1 cellular context compared by ENCODE assay signal in the genomic region with DNA sequence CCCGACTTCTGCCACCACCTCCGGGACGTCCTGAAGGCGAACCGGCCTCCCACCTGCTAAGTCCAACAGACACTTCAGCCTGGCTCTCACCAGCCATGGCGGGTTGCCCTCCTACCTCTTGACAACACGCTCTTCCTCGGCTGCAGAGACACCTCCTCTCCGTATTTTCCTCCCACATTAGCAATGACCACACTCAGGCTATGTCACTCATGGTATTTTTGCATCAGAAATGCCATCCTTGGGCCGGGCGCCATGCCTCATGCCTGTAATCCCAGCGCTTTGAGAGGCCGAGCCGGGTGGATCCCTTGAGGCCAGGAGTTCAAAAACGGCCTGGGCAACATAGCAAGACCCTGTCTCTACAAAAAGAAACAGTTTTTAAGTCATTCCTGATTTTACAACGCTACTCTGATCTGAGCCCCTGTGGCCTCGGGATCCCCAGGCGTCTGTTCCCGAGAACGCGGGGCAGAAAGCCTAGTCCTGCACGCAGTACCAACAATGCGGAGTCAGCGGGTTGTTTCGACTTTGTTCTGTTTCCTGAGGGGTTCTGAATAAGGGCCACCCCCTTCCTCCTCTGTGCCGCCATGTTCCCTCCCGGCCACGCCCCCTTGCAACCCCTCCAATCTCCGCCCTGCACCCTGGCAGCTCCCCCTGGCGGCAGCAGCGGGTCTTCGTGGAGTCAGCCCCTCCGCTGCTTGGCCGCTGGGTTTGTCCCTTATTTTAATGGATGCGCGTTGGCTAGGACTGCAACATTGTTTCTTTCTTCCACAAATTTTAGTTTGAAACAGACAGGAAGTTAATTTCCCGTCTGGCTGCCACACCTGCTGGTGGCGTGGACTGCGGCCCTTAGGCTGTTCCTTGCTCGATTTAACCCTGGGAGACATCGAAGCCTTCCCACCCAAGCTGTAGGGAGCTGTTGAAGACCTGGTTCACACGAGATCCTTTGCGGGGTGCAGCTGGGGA.
TF ChIP-seq lines count a peak whose summit lies in the region.

No MANE protein-coding gene starts in this region.

TF ChIP-seq in K562, 482 proteins besides CTCF, POLR2A, EP300 and RAD21 (continued from another document and continues in another):
- no peak for TF ChIP-seq FOXP4 (CRISPR knock-in tag; IDR thresholded peaks at IDR 0.05; ENCODE audit: borderline replicate concordance)
- no peak for TF ChIP-seq ARID2 (IDR thresholded peaks at IDR 0.05)
- TF ChIP-seq FOXK2 (conservative IDR thresholded peaks at IDR 0.05 in 1 of 2, IDR thresholded peaks at IDR 0.05 in 1 of 2; ENCODE audit: low read depth in 2 of 2) = 0 out of 4 replicates have a peak, but pooled peaks of 1 of the 2 experiments have one; percentile 14
- no peak; the same call in 1 of the 2 replicates for TF ChIP-seq ESRRA (IDR thresholded peaks at IDR 0.05; ENCODE audit: borderline replicate concordance, low read depth)
- no peak for TF ChIP-seq NCOA2 (IDR thresholded peaks at IDR 0.05; ENCODE audit: partially characterized antibody in 2 of 2)
- TF ChIP-seq SAP30 (IDR thresholded peaks at IDR 0.05; ENCODE audit: borderline replicate concordance, insufficient read depth, low read depth, low read length, poor library complexity, severe bottlenecking) = peak; percentile 55
- TF ChIP-seq ZBTB12 (CRISPR knock-in tag; IDR thresholded peaks at IDR 0.05) = no peak
- TF ChIP-seq ZMIZ1 (IDR thresholded peaks at IDR 0.05; ENCODE audit: low read depth in 2 of 2, low read length in 2 of 2) = 0 out of 4 replicates have a peak, but pooled peaks of 1 of the 2 experiments have one; percentile 34
- peak; percentile 82 for TF ChIP-seq TBP (optimal IDR thresholded peaks at IDR 0.05; ENCODE audit: low read depth, low read length)
- no peak for TF ChIP-seq THRA (IDR thresholded peaks at IDR 0.05)
- TF ChIP-seq ZFX (CRISPR knock-in tag; IDR thresholded peaks at IDR 0.05) = peak; percentile 68
- 0 out of 2 replicates have a peak, but pooled peaks have one; percentile 18 for TF ChIP-seq NBN (IDR thresholded peaks at IDR 0.05; ENCODE audit: low read depth)
- 0 out of 2 replicates have a peak, but pooled peaks have one; percentile 53 for TF ChIP-seq THAP12 (CRISPR knock-in tag; IDR thresholded peaks at IDR 0.05)
- TF ChIP-seq EHMT2 (IDR thresholded peaks at IDR 0.05) = peak; percentile 16; the same call in 1 of the 2 replicates
- TF ChIP-seq CBX2 (IDR thresholded peaks at IDR 0.05; ENCODE audit: insufficient read depth, low read length, poor library complexity, severe bottlenecking) = no peak
- no peak for TF ChIP-seq SLC30A9 (CRISPR knock-in tag; IDR thresholded peaks at IDR 0.05)
- TF ChIP-seq EZH2 (IDR thresholded peaks at IDR 0.05; ENCODE audit: borderline replicate concordance, low read depth, low read length) = no peak
- no peak for TF ChIP-seq ARID3A (IDR thresholded peaks at IDR 0.05; ENCODE audit: borderline replicate concordance, low read depth, low read length)
- TF ChIP-seq, protein P1, sequence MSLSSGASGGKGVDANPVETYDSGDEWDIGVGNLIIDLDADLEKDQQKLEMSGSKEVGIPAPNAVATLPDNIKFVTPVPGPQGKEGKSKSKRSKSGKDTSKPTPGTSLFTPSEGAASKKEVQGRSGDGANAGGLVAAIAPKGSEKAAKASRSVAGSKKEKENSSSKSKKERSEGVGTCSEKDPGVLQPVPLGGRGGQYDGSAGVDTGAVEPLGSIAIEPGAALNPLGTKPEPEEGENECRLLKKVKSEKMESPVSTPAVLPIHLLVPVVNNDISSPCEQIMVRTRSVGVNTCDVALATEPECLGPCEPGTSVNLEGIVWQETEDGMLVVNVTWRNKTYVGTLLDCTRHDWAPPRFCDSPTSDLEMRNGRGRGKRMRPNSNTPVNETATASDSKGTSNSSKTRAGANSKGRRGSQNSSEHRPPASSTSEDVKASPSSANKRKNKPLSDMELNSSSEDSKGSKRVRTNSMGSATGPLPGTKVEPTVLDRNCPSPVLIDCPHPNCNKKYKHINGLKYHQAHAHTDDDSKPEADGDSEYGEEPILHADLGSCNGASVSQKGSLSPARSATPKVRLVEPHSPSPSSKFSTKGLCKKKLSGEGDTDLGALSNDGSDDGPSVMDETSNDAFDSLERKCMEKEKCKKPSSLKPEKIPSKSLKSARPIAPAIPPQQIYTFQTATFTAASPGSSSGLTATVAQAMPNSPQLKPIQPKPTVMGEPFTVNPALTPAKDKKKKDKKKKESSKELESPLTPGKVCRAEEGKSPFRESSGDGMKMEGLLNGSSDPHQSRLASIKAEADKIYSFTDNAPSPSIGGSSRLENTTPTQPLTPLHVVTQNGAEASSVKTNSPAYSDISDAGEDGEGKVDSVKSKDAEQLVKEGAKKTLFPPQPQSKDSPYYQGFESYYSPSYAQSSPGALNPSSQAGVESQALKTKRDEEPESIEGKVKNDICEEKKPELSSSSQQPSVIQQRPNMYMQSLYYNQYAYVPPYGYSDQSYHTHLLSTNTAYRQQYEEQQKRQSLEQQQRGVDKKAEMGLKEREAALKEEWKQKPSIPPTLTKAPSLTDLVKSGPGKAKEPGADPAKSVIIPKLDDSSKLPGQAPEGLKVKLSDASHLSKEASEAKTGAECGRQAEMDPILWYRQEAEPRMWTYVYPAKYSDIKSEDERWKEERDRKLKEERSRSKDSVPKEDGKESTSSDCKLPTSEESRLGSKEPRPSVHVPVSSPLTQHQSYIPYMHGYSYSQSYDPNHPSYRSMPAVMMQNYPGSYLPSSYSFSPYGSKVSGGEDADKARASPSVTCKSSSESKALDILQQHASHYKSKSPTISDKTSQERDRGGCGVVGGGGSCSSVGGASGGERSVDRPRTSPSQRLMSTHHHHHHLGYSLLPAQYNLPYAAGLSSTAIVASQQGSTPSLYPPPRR (CRISPR knock-in tag; IDR thresholded peaks at IDR 0.05; ENCODE audit: borderline replicate concordance) = no peak
- TF ChIP-seq, protein P2, sequence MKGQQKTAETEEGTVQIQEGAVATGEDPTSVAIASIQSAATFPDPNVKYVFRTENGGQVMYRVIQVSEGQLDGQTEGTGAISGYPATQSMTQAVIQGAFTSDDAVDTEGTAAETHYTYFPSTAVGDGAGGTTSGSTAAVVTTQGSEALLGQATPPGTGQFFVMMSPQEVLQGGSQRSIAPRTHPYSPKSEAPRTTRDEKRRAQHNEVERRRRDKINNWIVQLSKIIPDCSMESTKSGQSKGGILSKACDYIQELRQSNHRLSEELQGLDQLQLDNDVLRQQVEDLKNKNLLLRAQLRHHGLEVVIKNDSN (CRISPR knock-in tag; IDR thresholded peaks at IDR 0.05) = 0 out of 2 replicates have a peak, but pooled peaks have one; percentile 24
- TF ChIP-seq ZNF77 (CRISPR knock-in tag; IDR thresholded peaks at IDR 0.05) = no peak
- peak; percentile 64; the same call in 1 of the 2 replicates for TF ChIP-seq FOXP1 (CRISPR knock-in tag; IDR thresholded peaks at IDR 0.05)
- TF ChIP-seq NCOR1 (IDR thresholded peaks at IDR 0.05) = no peak
- no peak for TF ChIP-seq NUFIP1 (IDR thresholded peaks at IDR 0.05; ENCODE audit: partially characterized antibody)
- no peak for TF ChIP-seq RNF219 (CRISPR knock-in tag; IDR thresholded peaks at IDR 0.05)
- no peak for TF ChIP-seq DDX20 (tag; IDR thresholded peaks at IDR 0.05; ENCODE audit: low read depth)
- TF ChIP-seq HCFC1 (IDR thresholded peaks at IDR 0.05; ENCODE audit: low read depth, low read length) = peak; percentile 51
- TF ChIP-seq TOE1 (IDR thresholded peaks at IDR 0.05; ENCODE audit: borderline replicate concordance) = peak; percentile 37; the same call in 1 of the 2 replicates
- no peak for TF ChIP-seq TOE1 (CRISPR knock-in tag; IDR thresholded peaks at IDR 0.05; ENCODE audit: borderline replicate concordance, low read depth)
